8 cellular contexts compared by ENCODE assay signal in the genomic region with DNA sequence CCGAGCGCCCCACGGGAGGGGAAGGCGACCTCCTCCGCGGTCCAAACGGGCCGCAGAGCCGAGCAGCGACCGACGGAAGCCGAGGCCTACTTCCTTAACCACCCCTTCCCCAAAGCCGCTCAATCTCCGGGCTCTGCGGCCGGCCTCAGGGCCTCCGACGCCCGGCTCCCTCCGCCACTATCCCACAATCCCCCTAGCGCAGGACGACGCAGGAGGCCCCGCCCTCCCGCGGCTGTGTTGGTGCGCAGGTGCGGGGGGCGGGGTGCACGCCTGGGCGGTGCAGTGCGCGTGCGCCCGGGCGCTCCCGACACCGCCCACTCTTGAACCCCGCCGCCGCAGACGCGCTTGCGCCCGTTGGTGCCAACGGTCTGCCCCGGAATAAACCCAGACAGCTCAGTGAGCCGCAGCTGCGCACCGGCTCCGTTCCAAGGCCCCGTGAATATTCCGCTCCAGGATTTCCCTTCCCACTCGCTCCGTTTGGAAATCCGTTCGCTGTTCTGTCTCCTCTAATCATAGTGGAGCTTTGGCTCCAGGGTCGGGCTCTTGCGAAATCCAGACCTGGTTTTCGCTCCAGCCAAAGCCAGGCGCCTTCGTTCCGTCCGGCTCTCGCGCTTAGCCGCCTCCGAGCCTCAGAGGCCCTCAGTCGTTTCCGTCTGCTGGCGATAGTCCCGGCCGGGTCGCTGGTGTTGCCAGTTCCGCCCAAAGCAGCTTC. TPM values are rescaled to one million over a fixed set of nuclear protein-coding genes. Genes with fewer than 3 reads are reported as not detected.
DNase-seq lines count a peak whose midpoint lies in the region; ATAC-seq and TF ChIP-seq lines count a peak whose summit lies in the region.

A gene with protein sequence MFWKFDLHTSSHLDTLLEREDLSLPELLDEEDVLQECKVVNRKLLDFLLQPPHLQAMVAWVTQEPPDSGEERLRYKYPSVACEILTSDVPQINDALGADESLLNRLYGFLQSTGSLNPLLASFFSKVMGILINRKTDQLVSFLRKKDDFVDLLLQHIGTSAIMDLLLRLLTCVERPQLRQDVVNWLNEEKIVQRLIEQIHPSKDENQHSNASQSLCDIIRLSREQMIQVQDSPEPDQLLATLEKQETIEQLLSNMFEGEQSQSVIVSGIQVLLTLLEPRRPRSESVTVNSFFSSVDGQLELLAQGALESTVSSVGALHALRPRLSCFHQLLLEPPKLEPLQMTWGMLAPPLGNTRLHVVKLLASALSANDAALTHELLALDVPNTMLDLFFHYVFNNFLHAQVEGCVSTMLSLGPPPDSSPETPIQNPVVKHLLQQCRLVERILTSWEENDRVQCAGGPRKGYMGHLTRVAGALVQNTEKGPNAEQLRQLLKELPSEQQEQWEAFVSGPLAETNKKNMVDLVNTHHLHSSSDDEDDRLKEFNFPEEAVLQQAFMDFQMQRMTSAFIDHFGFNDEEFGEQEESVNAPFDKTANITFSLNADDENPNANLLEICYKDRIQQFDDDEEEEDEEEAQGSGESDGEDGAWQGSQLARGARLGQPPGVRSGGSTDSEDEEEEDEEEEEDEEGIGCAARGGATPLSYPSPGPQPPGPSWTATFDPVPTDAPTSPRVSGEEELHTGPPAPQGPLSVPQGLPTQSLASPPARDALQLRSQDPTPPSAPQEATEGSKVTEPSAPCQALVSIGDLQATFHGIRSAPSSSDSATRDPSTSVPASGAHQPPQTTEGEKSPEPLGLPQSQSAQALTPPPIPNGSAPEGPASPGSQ (minus strand): TSS at position 190 of the 712 bp plus-strand sequence. CDS start 11,914 bp downstream, outside the sequence.

- no peaks in the 10 kb centered on the region for H3K27me3 ChIP-seq in kidney epithelial cell (ENCODE audit: control insufficient read depth, insufficient read depth, low read length)

- POLR2A ChIA-PET in activated CD4-positive, alpha-beta T cell treated with anti-CD3 and anti-CD28 coated beads for 36 hours (lab: Charles Lee), result interaction anchor here (0.6 to 2.4 kb wide), 9 partner anchors 17 to 366 kb away, joined by 3 to 17 read pairs (median 4); a partner anchor contains a TSS

- TF ChIP-seq CTCF in choroid plexus epithelial cell (conservative IDR thresholded peaks at IDR 0.05; ENCODE audit: low read depth, low read length), result no peak
- no peak for TF ChIP-seq CTCF in kidney epithelial cell (IDR thresholded peaks at IDR 0.05; ENCODE audit: insufficient read depth, low read length, poor library complexity, severe bottlenecking)

- H3K9me3 Mint-ChIP-seq in activated CD4-positive, alpha-beta T cell treated with anti-CD3 and anti-CD28 coated beads for 36 hours (ENCODE audit: low read depth), result no peaks in the 10 kb centered on the region

- H3K4me3 Mint-ChIP-seq in activated CD4-positive, alpha-beta T cell treated with anti-CD3 and anti-CD28 coated beads for 36 hours, result peak within 1 kb of the TSS; percentile 95

- peaks cover 22% of the 10 kb centered on the region for H3K4me1 Mint-ChIP-seq in activated CD4-positive, alpha-beta T cell treated with anti-CD3 and anti-CD28 coated beads for 36 hours

- H3K27me3 Mint-ChIP-seq in activated CD4-positive, alpha-beta T cell treated with anti-CD3 and anti-CD28 coated beads for 36 hours, result no peaks in the 10 kb centered on the region

- CTCF ChIA-PET in activated CD4-positive, alpha-beta T cell treated with anti-CD3 and anti-CD28 coated beads for 36 hours (lab: Charles Lee), result interaction anchor here (0.7 to 1.8 kb wide), 7 partner anchors 11 to 245 kb away, joined by 3 to 6 read pairs (median 3); a partner anchor contains a TSS

- peaks cover 41% of the 10 kb centered on the region for H3K36me3 Mint-ChIP-seq in activated CD4-positive, alpha-beta T cell treated with anti-CD3 and anti-CD28 coated beads for 36 hours (ENCODE audit: low read depth)

- no peaks in the 10 kb centered on the region for H3K36me3 ChIP-seq in kidney epithelial cell (ENCODE audit: control insufficient read depth, insufficient read depth, low read length)

- intact Hi-C loops in activated CD4-positive, alpha-beta T cell treated with anti-CD3 and anti-CD28 coated beads for 36 hours (cut with DNase I, micrococcal nuclease), result loop anchor here (1.0 to 10.0 kb wide), 26 partner anchors 21 to 1122 kb away; a partner anchor contains a TSS

- H3K4me3 ChIP-seq in choroid plexus epithelial cell (ENCODE audit: low read depth, low read length) (peak within 1 kb of the TSS; percentile 95), kidney epithelial cell (ENCODE audit: low read depth, low read length) (peak within 1 kb of the TSS; percentile 90)

- peak; percentile 71 for ATAC-seq in HG03442 (IDR thresholded peaks at IDR 0.05; ENCODE audit: unreplicated experiment)
- peak; percentile 69 for ATAC-seq in activated CD4-positive, alpha-beta T cell treated with anti-CD3 and anti-CD28 coated beads for 36 hours

- DNase-seq in Ammon's horn (ENCODE audit: low spot score), result peak; percentile 97
- DNase-seq in GM19238 (ENCODE audit: insufficient read length, low spot score), result peak; percentile 94
- peak; percentile 98 to 99 for DNase-seq in NCI-H524 (lab: John Stamatoyannopoulos, UW)
- peak; percentile 98 for DNase-seq in activated CD4-positive, alpha-beta T cell treated with anti-CD3 and anti-CD28 coated beads for 36 hours
- peak; percentile 100 for DNase-seq in choroid plexus epithelial cell (ENCODE audit: low read depth)
- peak; percentile 83 for DNase-seq in kidney epithelial cell (ENCODE audit: low read depth)
- peak; percentile 91 to 93 for DNase-seq in stimulated activated CD4-positive, alpha-beta T cell treated with anti-CD3 and anti-CD28 coated beads, Interleukin-15, amount 100 ng/mL, for 48 hours (ENCODE audit: low read depth in 2 of 2)

- H3K27ac Mint-ChIP-seq in activated CD4-positive, alpha-beta T cell treated with anti-CD3 and anti-CD28 coated beads for 36 hours, result peak within 1 kb of the TSS; percentile 98

RNA-seq across cellular contexts. Expression of the gene that starts here (rescaled TPM):
- 100 to 1,000 TPM; 177 to 201 TPM for total RNA-seq in activated CD4-positive, alpha-beta T cell treated with anti-CD3 and anti-CD28 coated beads for 36 hours
- total RNA-seq in kidney epithelial cell, result 41.5 and 51.3 TPM in 2 replicates

Comparison
In these comparisons a context has a peak if more than half of its experiments do, and no peak if none do; other contexts are left out.
1. Peak in every context shown above with its lines: DNase-seq, ATAC-seq and H3K4me3 ChIP-seq.